8 cellular contexts compared by ENCODE assay signal in the genomic region with DNA sequence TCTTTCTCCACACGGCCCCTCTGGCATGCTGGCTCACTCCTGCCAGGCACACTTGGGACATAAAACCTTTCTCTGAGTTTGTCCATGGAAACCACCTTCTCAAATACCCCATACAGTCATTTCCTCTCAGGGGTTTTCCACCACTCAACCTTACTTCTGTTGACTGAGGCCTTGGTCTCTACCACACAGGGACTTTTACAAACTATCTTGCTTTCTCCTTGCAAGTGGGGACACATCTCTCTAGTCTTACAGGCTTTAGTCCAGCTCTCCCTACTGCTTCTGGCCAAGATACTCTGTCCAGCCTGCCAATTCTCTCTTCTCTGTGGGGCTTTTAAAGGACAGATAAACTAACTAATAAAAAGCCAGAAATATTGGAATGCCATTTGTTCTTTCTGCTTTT.
DNase-seq lines count a peak whose midpoint lies in the region; ATAC-seq lines count a peak whose summit lies in the region.
"Not testable (repeated sequence)": the region's sequence is repeated elsewhere in the genome, so short reads cannot be mapped to it uniquely, and the experiment has no call there.

No MANE protein-coding gene starts in this region.

- H3K27me3 Mint-ChIP-seq in T-helper 1 cell treated with Interleukin-12 subunit alpha and Interleukin-12 subunit beta and Interleukin-4 antibody, amounts not matched to agents 30 μg/mL and 1 μg/mL, for 36 hours (ENCODE audit: low read depth); naive thymus-derived CD4-positive, alpha-beta T cell: not testable (repeated sequence)

- H3K4me3 ChIP-seq in naive thymus-derived CD4-positive, alpha-beta T cell (ENCODE audit: low read length): not testable (repeated sequence)

- ATAC-seq in GM18909 (IDR thresholded peaks at IDR 0.05; ENCODE audit: poor library complexity, unreplicated experiment) (peak; percentile 91), GM21390 (IDR thresholded peaks at IDR 0.05; ENCODE audit: unreplicated experiment) (peak; percentile 72), HG02798 (IDR thresholded peaks at IDR 0.05; ENCODE audit: poor library complexity, unreplicated experiment) (peak; percentile 91), HG03139 (IDR thresholded peaks at IDR 0.05; ENCODE audit: unreplicated experiment) (peak; percentile 77)
- peak; percentile 93 to 98 for ATAC-seq in activated naive CD4-positive, alpha-beta T cell treated with anti-CD3 and anti-CD28 coated beads, Interleukin-2, amount 50 U/mL, for 72 hours
- peak; percentile 84 for ATAC-seq in naive thymus-derived CD4-positive, alpha-beta T cell

- not testable (repeated sequence) for H3K27me3 ChIP-seq in naive thymus-derived CD4-positive, alpha-beta T cell (ENCODE audit: control insufficient read depth in 2 of 2, insufficient read depth in 2 of 2, low read length in 2 of 2)

- CTCF ChIA-PET in naive thymus-derived CD4-positive, alpha-beta T cell (lab: Charles Lee): not testable (repeated sequence)

- peak; percentile 24 for DNase-seq in Daoy (ENCODE audit: low read depth)
- peak in 1 of 2 donors; percentile 21 for DNase-seq in activated naive CD4-positive, alpha-beta T cell treated with anti-CD3 and anti-CD28 coated beads, Interleukin-2, amount 50 U/mL, for 72 hours (ENCODE audit: low spot score in 2 of 2)
- peak in 3 of 9 donors; percentile 14 to 34 (median 21) for DNase-seq in naive thymus-derived CD4-positive, alpha-beta T cell

- intact Hi-C loops in naive thymus-derived CD4-positive, alpha-beta T cell (cut with micrococcal nuclease): not testable (repeated sequence)

- not testable (repeated sequence) for H3K4me1 ChIP-seq in naive thymus-derived CD4-positive, alpha-beta T cell (ENCODE audit: control insufficient read depth in 2 of 2, insufficient read depth in 2 of 2, low read length in 2 of 2)

- H3K36me3 Mint-ChIP-seq in T-helper 1 cell treated with Interleukin-12 subunit alpha and Interleukin-12 subunit beta and Interleukin-4 antibody, amounts not matched to agents 30 μg/mL and 1 μg/mL, for 36 hours (ENCODE audit: low read depth): peaks cover 17% of the 10 kb centered on the region
- peaks cover 4 to 18% of the 10 kb centered on the region in 2 donors for H3K36me3 Mint-ChIP-seq in activated naive CD4-positive, alpha-beta T cell treated with anti-CD3 and anti-CD28 coated beads, Interleukin-2, amount 50 U/mL, for 72 hours
- H3K36me3 Mint-ChIP-seq in naive thymus-derived CD4-positive, alpha-beta T cell: peaks cover 0 to 32% (median 0%) of the 10 kb centered on the region in 5 donors

- H3K27ac ChIP-seq in naive thymus-derived CD4-positive, alpha-beta T cell (ENCODE audit: low read depth, low read length): not testable (repeated sequence)

- peaks cover 15% of the 10 kb centered on the region for H3K9me3 Mint-ChIP-seq in T-helper 1 cell treated with Interleukin-12 subunit alpha and Interleukin-12 subunit beta and Interleukin-4 antibody, amounts not matched to agents 30 μg/mL and 1 μg/mL, for 36 hours
- H3K9me3 Mint-ChIP-seq in activated naive CD4-positive, alpha-beta T cell treated with anti-CD3 and anti-CD28 coated beads, Interleukin-2, amount 50 U/mL, for 72 hours: peaks cover 13 to 17% of the 10 kb centered on the region in 2 donors
- peaks cover 0 to 11% (median 0%) of the 10 kb centered on the region in 11 donors for H3K9me3 Mint-ChIP-seq in naive thymus-derived CD4-positive, alpha-beta T cell

- peak overlapping the region; percentile 48 for H3K4me3 Mint-ChIP-seq in T-helper 1 cell treated with Interleukin-12 subunit alpha and Interleukin-12 subunit beta and Interleukin-4 antibody, amounts not matched to agents 30 μg/mL and 1 μg/mL, for 36 hours
- peak overlapping the region in 2 of 10 donors; percentile 52 to 56 for H3K4me3 Mint-ChIP-seq in naive thymus-derived CD4-positive, alpha-beta T cell

- POLR2A ChIA-PET in naive thymus-derived CD4-positive, alpha-beta T cell (lab: Charles Lee): not testable (repeated sequence)

- H3K36me3 ChIP-seq in naive thymus-derived CD4-positive, alpha-beta T cell (ENCODE audit: control insufficient read depth in 2 of 3, insufficient read depth in 3 of 3, low read length in 3 of 3): not testable (repeated sequence)

- peak overlapping the region; percentile 96 for H3K27ac Mint-ChIP-seq in T-helper 1 cell treated with Interleukin-12 subunit alpha and Interleukin-12 subunit beta and Interleukin-4 antibody, amounts not matched to agents 30 μg/mL and 1 μg/mL, for 36 hours
- peak overlapping the region; percentile 89 to 96 for H3K27ac Mint-ChIP-seq in activated naive CD4-positive, alpha-beta T cell treated with anti-CD3 and anti-CD28 coated beads, Interleukin-2, amount 50 U/mL, for 72 hours
- peak overlapping the region in 5 of 9 donors; percentile 36 to 92 (median 62) for H3K27ac Mint-ChIP-seq in naive thymus-derived CD4-positive, alpha-beta T cell

- not testable (repeated sequence) for H3K9me3 ChIP-seq in naive thymus-derived CD4-positive, alpha-beta T cell (ENCODE audit: control insufficient read depth in 2 of 3, low read length in 3 of 3)

- H3K4me1 Mint-ChIP-seq in T-helper 1 cell treated with Interleukin-12 subunit alpha and Interleukin-12 subunit beta and Interleukin-4 antibody, amounts not matched to agents 30 μg/mL and 1 μg/mL, for 36 hours (ENCODE audit: low read depth): peaks cover 51% of the 10 kb centered on the region
- peaks cover 4 to 56% (median 19%) of the 10 kb centered on the region in 7 donors for H3K4me1 Mint-ChIP-seq in naive thymus-derived CD4-positive, alpha-beta T cell
